8 cellular contexts compared by ENCODE assay signal in genomic region chr1:25996966-25997758, GRCh38. TPM values are rescaled to one million over a fixed set of nuclear protein-coding genes. Genes with fewer than 3 reads are reported as not detected.
DNase-seq lines count a peak whose midpoint lies in the region; ATAC-seq, FAIRE-seq and TF ChIP-seq lines count a peak whose summit lies in the region.

No MANE protein-coding gene starts in this region.

- peak overlapping the region; percentile 96 for H3K4me3 Mint-ChIP-seq in activated CD4-positive, alpha-beta memory T cell treated with anti-CD3 and anti-CD28 coated beads for 36 hours
- H3K4me3 Mint-ChIP-seq in osteocyte (ENCODE audit: unreplicated experiment) = peak overlapping the region; percentile 90

- CTCF ChIA-PET in activated CD4-positive, alpha-beta memory T cell treated with anti-CD3 and anti-CD28 coated beads for 36 hours (lab: Charles Lee) = interaction anchor here (0.7 to 13.1 kb wide), 20 partner anchors 10 to 237 kb away, joined by 3 to 260 read pairs (median 4); partner anchors contain the start of genes CEP85, MTFR1L and PAQR7

- DNase-seq in ELR (ENCODE audit: low read depth) (peak; percentile 64), KBM-7 (peak; percentile 75), glomerular visceral epithelial cell (ENCODE audit: extremely low spot score) (peak; percentile 24), osteocyte (ENCODE audit: extremely low spot score, unreplicated experiment) (no peak), HTR-8/SVneo (ENCODE audit: insufficient read length, low spot score) (no peak), islet precursor cell (no peak)
- DNase-seq in activated CD4-positive, alpha-beta memory T cell treated with anti-CD3 and anti-CD28 coated beads for 36 hours = peak; percentile 16

- H3K36me3 Mint-ChIP-seq in activated CD4-positive, alpha-beta memory T cell treated with anti-CD3 and anti-CD28 coated beads for 36 hours = no peaks in the 10 kb centered on the region
- peaks cover 2% of the 10 kb centered on the region for H3K36me3 Mint-ChIP-seq in osteocyte (ENCODE audit: unreplicated experiment)

- FAIRE-seq in HTR-8/SVneo (lab: Jason Lieb, UNC) = no peak

- no peaks in the 10 kb centered on the region for H3K27me3 Mint-ChIP-seq in activated CD4-positive, alpha-beta memory T cell treated with anti-CD3 and anti-CD28 coated beads for 36 hours
- H3K27me3 Mint-ChIP-seq in osteocyte (ENCODE audit: unreplicated experiment) = no peaks in the 10 kb centered on the region

- POLR2A ChIA-PET in activated CD4-positive, alpha-beta memory T cell treated with anti-CD3 and anti-CD28 coated beads for 36 hours (lab: Charles Lee) = interaction anchor here (0.7 to 2.1 kb wide), 7 partner anchors 10 to 177 kb away, joined by 3 to 20 read pairs (median 6); partner anchors contain the start of genes MTFR1L and STMN1

- peak overlapping the region; percentile 96 for H3K27ac Mint-ChIP-seq in activated CD4-positive, alpha-beta memory T cell treated with anti-CD3 and anti-CD28 coated beads for 36 hours
- peak overlapping the region; percentile 94 for H3K27ac Mint-ChIP-seq in osteocyte (ENCODE audit: unreplicated experiment)

- no peak for ATAC-seq in HG03108 (IDR thresholded peaks at IDR 0.05; ENCODE audit: unreplicated experiment)

- TF ChIP-seq CTCF in osteocyte (IDR thresholded peaks at IDR 0.05) = no peak

- H3K9me3 Mint-ChIP-seq in activated CD4-positive, alpha-beta memory T cell treated with anti-CD3 and anti-CD28 coated beads for 36 hours = no peaks in the 10 kb centered on the region
- H3K9me3 Mint-ChIP-seq in osteocyte (ENCODE audit: unreplicated experiment) = no peaks in the 10 kb centered on the region

- H3K4me1 Mint-ChIP-seq in activated CD4-positive, alpha-beta memory T cell treated with anti-CD3 and anti-CD28 coated beads for 36 hours (ENCODE audit: low read depth) = peaks cover 29% of the 10 kb centered on the region
- peaks cover 16% of the 10 kb centered on the region for H3K4me1 Mint-ChIP-seq in osteocyte (ENCODE audit: unreplicated experiment)

- in situ Hi-C loops in KBM-7 (cut with MboI; ENCODE audit: low pct_unique_long_range_greater_than_20kb, low sequenced_read_pairs) = loop anchor here (10.0 kb wide), 1 partner anchor 102 kb away; no protein-coding TSS in a partner anchor

- intact Hi-C loops in activated CD4-positive, alpha-beta memory T cell treated with anti-CD3 and anti-CD28 coated beads for 36 hours (cut with micrococcal nuclease) = loop anchor here (10.0 kb wide), 1 partner anchor 372 kb away; no protein-coding TSS in a partner anchor

RNA-seq across cellular contexts. Expression of gene PAFAH2, which starts 0.7 kb away (rescaled TPM):
- total RNA-seq in activated CD4-positive, alpha-beta memory T cell treated with anti-CD3 and anti-CD28 coated beads for 36 hours = 1 to 10 TPM; 5.9 to 7.3 TPM
- 8.4 and 10.4 TPM in 2 replicates for total RNA-seq in osteocyte

RNA-seq across cellular contexts. Expression of gene EXTL1, which starts 24.4 kb away (rescaled TPM):
- total RNA-seq in activated CD4-positive, alpha-beta memory T cell treated with anti-CD3 and anti-CD28 coated beads for 36 hours = not detected
- 0.30 and 0.34 TPM in 2 replicates for total RNA-seq in osteocyte

RNA-seq across cellular contexts. Expression of gene SLC30A2, which starts 48.8 kb away (rescaled TPM):
- total RNA-seq in activated CD4-positive, alpha-beta memory T cell treated with anti-CD3 and anti-CD28 coated beads for 36 hours = not detected
- total RNA-seq in osteocyte = not detected in 2 replicates

Comparison
In these comparisons a context has a peak if more than half of its experiments do, and no peak if none do; other contexts are left out.
1. DNase-seq: peak in ELR (single experiment), KBM-7 (single experiment), activated CD4-positive, alpha-beta memory T cell treated with anti-CD3 and anti-CD28 coated beads for 36 hours (single experiment) and glomerular visceral epithelial cell (single experiment); none in osteocyte (single experiment), HTR-8/SVneo (single experiment) and islet precursor cell (single experiment).